Comparison of ENCODE assay signal across 8 cellular contexts in the genomic region with DNA sequence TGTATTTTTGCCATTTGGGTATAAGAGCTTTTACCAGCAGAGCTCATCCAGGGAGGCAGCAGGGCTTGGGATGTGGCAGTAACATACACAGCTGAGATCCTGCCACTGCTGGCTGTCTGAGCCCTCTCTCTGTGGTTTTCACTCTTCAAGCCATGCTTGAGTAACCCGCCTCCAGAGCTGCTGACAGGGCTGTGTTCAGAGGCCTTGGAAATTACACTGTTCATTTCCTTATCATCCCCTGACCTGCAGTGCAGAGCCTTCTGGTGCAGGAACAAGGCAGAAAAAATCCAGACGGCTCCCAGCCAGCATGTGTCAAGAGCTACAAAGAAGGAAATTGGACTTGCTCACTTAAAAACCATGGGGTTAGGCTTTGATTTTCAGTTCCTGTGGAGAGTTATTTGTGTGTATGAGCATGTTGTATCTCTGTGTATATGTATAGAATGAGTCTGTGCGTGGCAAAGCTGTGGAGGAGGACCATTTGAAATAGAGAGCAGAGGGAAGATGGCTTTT. TPM values are rescaled to one million over a fixed set of nuclear protein-coding genes. Genes with fewer than 3 reads are reported as not detected.
DNase-seq lines count a peak whose midpoint lies in the region; ATAC-seq and TF ChIP-seq lines count a peak whose summit lies in the region.

No MANE protein-coding gene starts in this region.

- ATAC-seq in GM18858 (IDR thresholded peaks at IDR 0.05; ENCODE audit: unreplicated experiment) (peak; percentile 50), HG03442 (IDR thresholded peaks at IDR 0.05; ENCODE audit: unreplicated experiment) (peak; percentile 68), mucosa of descending colon (peak; percentile 97), GM19023 (IDR thresholded peaks at IDR 0.05; ENCODE audit: unreplicated experiment) (no peak)

- H3K4me3 ChIP-seq in WERI-Rb-1 (ENCODE audit: low read depth, low read length) (no peak overlapping the region), mucosa of descending colon (no peak overlapping the region)

- TF ChIP-seq CTCF in WERI-Rb-1 (IDR thresholded peaks at IDR 0.05; ENCODE audit: low read depth, low read length), result no peak
- no peak for TF ChIP-seq CTCF in mucosa of descending colon (IDR thresholded peaks at IDR 0.05)

- peak overlapping the region; percentile 67 for H3K27ac ChIP-seq in WERI-Rb-1

- DNase-seq in AG20443 (ENCODE audit: low spot score), result peak; percentile 72
- DNase-seq in WERI-Rb-1, result peak; percentile 80
- DNase-seq in dedifferentiated amniotic fluid mesenchymal stem cell (ENCODE audit: extremely low spot score), result peak; percentile 33
- DNase-seq in mucosa of descending colon, result peak; percentile 61 to 78 (median 65)
- DNase-seq in stimulated activated CD8-positive, alpha-beta memory T cell treated with anti-CD3 and anti-CD28 coated beads, Interleukin-4, amount 100 ng/mL, for 48 hours, result peak; percentile 49

- H3K4me1 ChIP-seq in mucosa of descending colon (ENCODE audit: low read depth), result peaks cover 33% of the 10 kb centered on the region

- no peaks in the 10 kb centered on the region for H3K27me3 ChIP-seq in WERI-Rb-1 (ENCODE audit: insufficient read depth, low read depth, severe bottlenecking)

- H3K36me3 ChIP-seq in WERI-Rb-1 (peaks cover 40% of the 10 kb centered on the region), mucosa of descending colon (ENCODE audit: low read depth) (no peaks in the 10 kb centered on the region)

- H3K9me3 ChIP-seq in WERI-Rb-1 (ENCODE audit: severe bottlenecking) (no peaks in the 10 kb centered on the region), mucosa of descending colon (no peaks in the 10 kb centered on the region)

- intact Hi-C loops in mucosa of descending colon (cut with DNase I, micrococcal nuclease), result no loop called here

RNA-seq across cellular contexts. Expression of gene ZNF609, which starts 47.0 kb away (rescaled TPM):
- 10 to 100 TPM; 25.4 to 49.2 (median 29.5) TPM for total RNA-seq in mucosa of descending colon
